ENCODE assay signal across 20 cellular contexts in genomic region chr20:14044712-14045276, GRCh38. TPM values are rescaled to one million over a fixed set of nuclear protein-coding genes. Genes with fewer than 3 reads are reported as not detected.
"Had no signal": no experiment of that assay in that cellular context is flagged by ENCODE, and none has a peak within 500 bp of the region (broad histone marks: within the 10 kb centered on the region; RNA-seq: fewer than 3 reads in every experiment).

No MANE protein-coding gene starts in this region.

RNA-seq across cellular contexts. Expression of gene MACROD2, which starts 49.5 kb away (rescaled TPM):
- total RNA-seq: natural killer cell treated with Interleukin-12 subunit alpha and Interleukin-12 subunit beta and Interleukin-15 and Interleukin-18, amount 100 ng/mL, for 72 hours had no signal
- polyA plus RNA-seq: naive thymus-derived CD4-positive, alpha-beta T cell had no signal

RNA-seq across cellular contexts. Expression of gene SEL1L2, which starts 54.4 kb away (rescaled TPM):
- total RNA-seq: naive thymus-derived CD4-positive, alpha-beta T cell; naive thymus-derived CD8-positive, alpha-beta T cell; natural killer cell; natural killer cell treated with Interleukin-12 subunit alpha and Interleukin-12 subunit beta and Interleukin-15 and Interleukin-18, amount 100 ng/mL, for 72 hours; neural crest cell; osteoblast; osteocyte; pancreas; progenitor cell of endocrine pancreas; pulmonary artery endothelial cell; renal cortical epithelial cell; right atrium auricular region; right cardiac atrium; right lobe of liver; sciatic nerve; skeletal muscle tissue; smooth muscle cell; spleen had no signal
- polyA plus RNA-seq: naive thymus-derived CD4-positive, alpha-beta T cell; naive thymus-derived CD8-positive, alpha-beta T cell; neural cell; small intestine; smooth muscle cell had no signal
